Comparison of ENCODE assay signal across 8 cellular contexts in genomic region chr2:38274286-38275276, GRCh38.
A peak's percentile ranks its signal among the peaks of the same experiment; 100 is the strongest.
DNase-seq lines count a peak whose midpoint lies in the region; ATAC-seq and TF ChIP-seq lines count a peak whose summit lies in the region.

No MANE protein-coding gene starts in this region.

- TF ChIP-seq EP300 in gastroesophageal sphincter (IDR thresholded peaks at IDR 0.05) = no peak

- no peak for TF ChIP-seq POLR2A in gastroesophageal sphincter (IDR thresholded peaks at IDR 0.05)

- ATAC-seq in gastroesophageal sphincter = peak; percentile 68
- ATAC-seq in HG03520 (IDR thresholded peaks at IDR 0.05; ENCODE audit: unreplicated experiment) = no peak
- ATAC-seq in HG03432 (IDR thresholded peaks at IDR 0.05; ENCODE audit: unreplicated experiment) = no peak

- H3K27me3 ChIP-seq in H7 (ENCODE audit: control insufficient read depth, insufficient read depth, low read length) (peaks cover 13% of the 10 kb centered on the region), gastroesophageal sphincter (no peaks in the 10 kb centered on the region), trophoblast cell (ENCODE audit: insufficient read depth, low read length) (no peaks in the 10 kb centered on the region)

- H2AK5ac ChIP-seq in trophoblast cell (ENCODE audit: low read length) = no peak overlapping the region

- no peak overlapping the region for H2BK5ac ChIP-seq in trophoblast cell (ENCODE audit: low read depth, low read length, poor library complexity)

- no peak overlapping the region for H3K9ac ChIP-seq in trophoblast cell (ENCODE audit: low read length)

- no peak overlapping the region for H4K8ac ChIP-seq in trophoblast cell (ENCODE audit: low read depth, low read length)

- no peaks in the 10 kb centered on the region for H3K79me2 ChIP-seq in trophoblast cell (ENCODE audit: control insufficient read depth, insufficient read depth, low read length, poor library complexity)

- H3K4me3 ChIP-seq in H7 (ENCODE audit: insufficient read depth, low read depth, low read length) (no peak overlapping the region), WI38 (ENCODE audit: low read depth, low read length) (no peak overlapping the region), gastroesophageal sphincter (no peak overlapping the region), trophoblast cell (ENCODE audit: low read depth, low read length) (no peak overlapping the region)

- H2AFZ ChIP-seq in trophoblast cell (ENCODE audit: insufficient read depth, low read length, poor library complexity) = no peak overlapping the region

- H3K14ac ChIP-seq in trophoblast cell (ENCODE audit: low read length) = no peak overlapping the region

- no peaks in the 10 kb centered on the region for H3K79me1 ChIP-seq in trophoblast cell (ENCODE audit: low read length)

- no peak overlapping the region for H3K18ac ChIP-seq in trophoblast cell (ENCODE audit: low read length)

- H4K12ac ChIP-seq in trophoblast cell (ENCODE audit: low read depth, low read length) = no peak overlapping the region

- H3K27ac ChIP-seq in gastroesophageal sphincter = no peak overlapping the region
- H3K27ac ChIP-seq in trophoblast cell (ENCODE audit: low read depth, low read length) = no peak overlapping the region

- H2BK120ac ChIP-seq in trophoblast cell (ENCODE audit: insufficient read depth, low read length, poor library complexity) = no peak overlapping the region

- DNase-seq in COLO829 (ENCODE audit: low spot score) (peak; percentile 84), H7 (peak; percentile 38), NCI-H2227 (lab: John Stamatoyannopoulos, UW; ENCODE audit: unreplicated experiment) (peak; percentile 71), trophoblast cell (peak; percentile 57 to 89)

- H3K4ac ChIP-seq in trophoblast cell (ENCODE audit: low read depth, low read length) = no peak overlapping the region

- WGBS in gastroesophageal sphincter (ENCODE audit: low coverage in 1 of 2), 2 donors = 36 to 40% methylated on average over 6 to 7 of the region's 7 CpGs
- WGBS in trophoblast cell (ENCODE audit: extremely low coverage, insufficient coverage, insufficient read length) = no CpG with 5 or more reads among the region's 7 CpGs

- H2BK12ac ChIP-seq in trophoblast cell (ENCODE audit: low read length) = no peak overlapping the region

- TF ChIP-seq CTCF in WI38 (IDR thresholded peaks at IDR 0.05; ENCODE audit: low read depth, low read length) (peak; percentile 27; the same call in 1 of the 2 replicates), gastroesophageal sphincter (IDR thresholded peaks at IDR 0.05) (peak; percentile 60 to 90 (median 80))

- H3K9me3 ChIP-seq in gastroesophageal sphincter (no peaks in the 10 kb centered on the region), trophoblast cell (ENCODE audit: insufficient read depth, low read depth, low read length) (no peaks in the 10 kb centered on the region)

- H3K4me2 ChIP-seq in trophoblast cell (ENCODE audit: low read length) = no peak overlapping the region

- no peak overlapping the region for H3K23ac ChIP-seq in trophoblast cell (ENCODE audit: low read length)

- H4K91ac ChIP-seq in trophoblast cell (ENCODE audit: low read depth, low read length) = no peak overlapping the region

- no peaks in the 10 kb centered on the region for H3K36me3 ChIP-seq in H7 (replicated peaks; ENCODE audit: control insufficient read depth, insufficient read depth, low read length)
- H3K36me3 ChIP-seq in gastroesophageal sphincter = no peaks in the 10 kb centered on the region
- H3K36me3 ChIP-seq in trophoblast cell (ENCODE audit: control insufficient read depth in 1 of 2, insufficient read depth in 2 of 2, low read length in 2 of 2) = no peaks in the 10 kb centered on the region

- no peaks in the 10 kb centered on the region for H3K4me1 ChIP-seq in gastroesophageal sphincter
- peaks cover 0 to 12% of the 10 kb centered on the region in 2 experiments for H3K4me1 ChIP-seq in trophoblast cell (ENCODE audit: control insufficient read depth in 1 of 2, insufficient read depth in 2 of 2, low read length in 2 of 2)
